Comparison of ENCODE assay signal across 1 cellular context in genomic region chr4:185280608-185281007, GRCh38.
TF ChIP-seq lines count a peak whose summit lies in the region.

No MANE protein-coding gene starts in this region.

TF ChIP-seq in GM12878, 131 proteins besides CTCF, POLR2A, EP300 and RAD21 (continued from another document):
- TF ChIP-seq CREB1 (IDR thresholded peaks at IDR 0.05; ENCODE audit: low read depth) (0 out of 2 replicates have a peak, but pooled peaks have one; percentile 20), SIN3A (IDR thresholded peaks at IDR 0.05; ENCODE audit: low read depth, low read length) (no peak), KLF5 (IDR thresholded peaks at IDR 0.05; ENCODE audit: partially characterized antibody) (no peak), EZH2 (IDR thresholded peaks at IDR 0.05; ENCODE audit: borderline replicate concordance, control insufficient read depth, low read depth, low read length) (no peak), TBL1XR1 (IDR thresholded peaks at IDR 0.05; ENCODE audit: low read depth, low read length) (no peak), HDGF (IDR thresholded peaks at IDR 0.05) (no peak), NFIC (IDR thresholded peaks at IDR 0.05; ENCODE audit: low read depth, low read length) (no peak)
